ENCODE assay signal across 2 cellular contexts in genomic region chr22:29266564-29267461, GRCh38.
TF ChIP-seq lines count a peak whose summit lies in the region.

No MANE protein-coding gene starts in this region.

TF ChIP-seq in GM12891, 5 proteins besides CTCF, POLR2A, EP300 and RAD21:
- TF ChIP-seq POU2F2 (IDR thresholded peaks at IDR 0.05; ENCODE audit: low read depth, low read length) (peak; percentile 46; the same call in 1 of the 2 replicates), POLR2AphosphoS5 (IDR thresholded peaks at IDR 0.05; ENCODE audit: low read depth, low read length) (no peak)

TF ChIP-seq in endothelial cell of umbilical vein, 7 proteins besides CTCF, POLR2A, EP300 and RAD21:
- TF ChIP-seq EZH2 (IDR thresholded peaks at IDR 0.05; ENCODE audit: borderline replicate concordance, low read depth, low read length, severe bottlenecking) = no peak
- no peak for TF ChIP-seq POLR2AphosphoS5 (IDR thresholded peaks at IDR 0.05; ENCODE audit: insufficient read depth, low read depth, low read length)
- TF ChIP-seq MAX (IDR thresholded peaks at IDR 0.05; ENCODE audit: insufficient read depth, insufficient read length) = no peak
- TF ChIP-seq FOS (IDR thresholded peaks at IDR 0.05; ENCODE audit: borderline replicate concordance, insufficient read depth, low read length) = no peak
- TF ChIP-seq JUN (IDR thresholded peaks at IDR 0.05; ENCODE audit: borderline replicate concordance, insufficient read depth, insufficient read length, low read depth) = no peak
- no peak for TF ChIP-seq MYC (IDR thresholded peaks at IDR 0.05; ENCODE audit: low read depth, low read length)
- TF ChIP-seq GATA2 (IDR thresholded peaks at IDR 0.05; ENCODE audit: insufficient read depth, insufficient read length, low read depth, low read length) = no peak
TF ChIP-seq in endothelial cell of umbilical vein: peak in this region for 0.
